In the genomic region with DNA sequence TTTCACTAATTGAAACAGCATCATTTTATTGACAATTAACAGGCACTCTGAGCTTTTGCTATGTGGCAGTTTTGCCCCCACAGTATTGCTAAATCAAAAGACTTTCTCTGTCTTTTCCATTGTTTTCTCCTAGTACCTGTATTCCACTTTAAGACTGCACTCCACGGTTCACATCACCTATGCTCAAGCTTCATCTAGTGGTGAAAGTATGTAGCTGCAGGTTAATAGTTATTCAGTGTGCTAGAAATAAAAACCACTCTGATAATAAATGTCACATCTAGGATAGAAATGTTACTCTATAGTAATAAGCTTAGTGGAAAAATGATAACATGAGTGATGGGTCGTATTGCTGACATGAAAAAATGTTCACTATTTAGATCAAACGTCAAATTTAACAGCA, we compare ENCODE assay signal across 9 cellular contexts. TPM values are rescaled to one million over a fixed set of nuclear protein-coding genes. Genes with fewer than 3 reads are reported as not detected.
DNase-seq lines count a peak whose midpoint lies in the region; ATAC-seq and TF ChIP-seq lines count a peak whose summit lies in the region.
"Had no signal": no experiment of that assay in that cellular context is flagged by ENCODE, and none has a peak within 500 bp of the region (broad histone marks: within the 10 kb centered on the region; RNA-seq: fewer than 3 reads in every experiment).

No MANE protein-coding gene starts in this region.

- H3K27me3 Mint-ChIP-seq in CD4-positive, alpha-beta memory T cell = no peaks in the 10 kb centered on the region
- H3K27me3 Mint-ChIP-seq: stimulated activated naive B cell treated with anti-CD40 and anti-IgM and Interleukin-4, amounts not matched to agents 10 μg/mL and 1 μg/mL and 100 μg/mL, for 72 hours had no signal

- H3K36me3 ChIP-seq in liver (ENCODE audit: control insufficient read depth in 4 of 4, insufficient read depth in 3 of 4, low read depth in 1 of 4, low read length in 3 of 4) = no peaks in the 10 kb centered on the region
- H3K36me3 ChIP-seq in CD4-positive, alpha-beta memory T cell (ENCODE audit: insufficient read depth, low read length) = no peaks in the 10 kb centered on the region

- H3K4me3 Mint-ChIP-seq in CD4-positive, alpha-beta memory T cell = no peak overlapping the region
- H3K4me3 Mint-ChIP-seq: stimulated activated naive B cell treated with anti-CD40 and anti-IgM and Interleukin-4, amounts not matched to agents 10 μg/mL and 1 μg/mL and 100 μg/mL, for 72 hours had no signal

- peaks cover 3 to 11% (median 6%) of the 10 kb centered on the region in 4 donors for H3K4me1 Mint-ChIP-seq in CD4-positive, alpha-beta memory T cell

- TF ChIP-seq CTCF in AG09309 (IDR thresholded peaks at IDR 0.05; ENCODE audit: control insufficient read depth, insufficient read depth, low read depth, low read length, missing control alignments) (peak; percentile 49), VCaP (conservative IDR thresholded peaks at IDR 0.05) (peak; percentile 76), liver (IDR thresholded peaks at IDR 0.05; ENCODE audit: low read depth, low read length, missing input control) (peak; percentile 42)

- intact Hi-C loops in CD4-positive, alpha-beta memory T cell (cut with micrococcal nuclease) = no loop called here

- DNase-seq in AG09309 (ENCODE audit: low read depth) = no peak
- DNase-seq in amniotic stem cell (lab: John Stamatoyannopoulos, UW) = no peak
- no peak for DNase-seq in GF-D8 (lab: John Stamatoyannopoulos, UW)
- no peak for DNase-seq in CD4-positive, alpha-beta memory T cell
- DNase-seq: stimulated activated naive B cell treated with anti-CD40 and anti-IgM and Interleukin-4, amounts not matched to agents 10 μg/mL and 1 μg/mL and 100 μg/mL, for 72 hours had no signal

- H3K9me3 ChIP-seq in liver (ENCODE audit: control insufficient read depth in 4 of 4, low read length in 3 of 4) = no peaks in the 10 kb centered on the region
- no peaks in the 10 kb centered on the region for H3K9me3 ChIP-seq in CD4-positive, alpha-beta memory T cell (ENCODE audit: control insufficient read depth in 1 of 2, low read length in 2 of 2)

- H3K4me3 ChIP-seq in AG09309 (ENCODE audit: control insufficient read depth, low read depth, low read length) (no peak overlapping the region), liver (ENCODE audit: low read depth in 1 of 3, low read length in 3 of 3) (no peak overlapping the region)
- H3K4me3 ChIP-seq in CD4-positive, alpha-beta memory T cell (ENCODE audit: low read length in 2 of 2) = no peak overlapping the region

- H3K27ac Mint-ChIP-seq in CD4-positive, alpha-beta memory T cell = peak overlapping the region in 1 of 7 donors; percentile 25
- H3K27ac Mint-ChIP-seq: stimulated activated naive B cell treated with anti-CD40 and anti-IgM and Interleukin-4, amounts not matched to agents 10 μg/mL and 1 μg/mL and 100 μg/mL, for 72 hours had no signal

- WGBS in liver = 62% methylated on average over 3 of the region's 3 CpGs

- POLR2A ChIA-PET in CD4-positive, alpha-beta memory T cell (lab: Charles Lee; ENCODE audit: partially characterized antibody) = interaction anchor here (2.0 kb wide), 1 partner anchor 26 kb away, joined by 7 read pairs; a partner anchor contains a TSS

- no peaks in the 10 kb centered on the region for H3K27me3 ChIP-seq in liver (ENCODE audit: control insufficient read depth in 4 of 4, insufficient read depth in 4 of 4, low read length in 3 of 4)
- H3K27me3 ChIP-seq in CD4-positive, alpha-beta memory T cell (ENCODE audit: insufficient read depth, low read length) = no peaks in the 10 kb centered on the region

- peak overlapping the region in 1 of 2 donors; percentile 14 for H3K9ac ChIP-seq in liver (ENCODE audit: low read depth in 1 of 2, low read length in 2 of 2)

- no peaks in the 10 kb centered on the region for H3K4me1 ChIP-seq in liver (ENCODE audit: control insufficient read depth in 4 of 4, insufficient read depth in 4 of 4, low read length in 3 of 4)
- no peaks in the 10 kb centered on the region for H3K4me1 ChIP-seq in CD4-positive, alpha-beta memory T cell (ENCODE audit: insufficient read depth, low read length)

- no peaks in the 10 kb centered on the region for H3K9me3 Mint-ChIP-seq in CD4-positive, alpha-beta memory T cell

- H3K27ac ChIP-seq in VCaP = no peak overlapping the region
- H3K27ac ChIP-seq in liver (ENCODE audit: low read depth in 1 of 2, low read length in 2 of 2) = no peak overlapping the region
- H3K27ac ChIP-seq in CD4-positive, alpha-beta memory T cell (ENCODE audit: low read depth, low read length) = no peak overlapping the region

- CTCF ChIA-PET in CD4-positive, alpha-beta memory T cell (lab: Charles Lee; ENCODE audit: partially characterized antibody) = interaction anchor here (0.7 to 2.7 kb wide), 13 partner anchors 12 to 1956 kb away, joined by 3 to 15 read pairs (median 5); a partner anchor contains a TSS

- TF ChIP-seq RAD21 in liver (IDR thresholded peaks at IDR 0.05) = peak; percentile 47 to 71

- ATAC-seq in GM18870 (IDR thresholded peaks at IDR 0.05; ENCODE audit: unreplicated experiment) (peak; percentile 44), HG03442 (IDR thresholded peaks at IDR 0.05; ENCODE audit: unreplicated experiment) (peak; percentile 58)

- peaks cover 16 to 27% of the 10 kb centered on the region in 2 donors for H3K36me3 Mint-ChIP-seq in CD4-positive, alpha-beta memory T cell

TF ChIP-seq in liver, 16 proteins besides CTCF, POLR2A, EP300 and RAD21:
- TF ChIP-seq, protein P1, sequence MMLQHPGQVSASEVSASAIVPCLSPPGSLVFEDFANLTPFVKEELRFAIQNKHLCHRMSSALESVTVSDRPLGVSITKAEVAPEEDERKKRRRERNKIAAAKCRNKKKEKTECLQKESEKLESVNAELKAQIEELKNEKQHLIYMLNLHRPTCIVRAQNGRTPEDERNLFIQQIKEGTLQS (IDR thresholded peaks at IDR 0.05) = no peak
- TF ChIP-seq, protein P2, sequence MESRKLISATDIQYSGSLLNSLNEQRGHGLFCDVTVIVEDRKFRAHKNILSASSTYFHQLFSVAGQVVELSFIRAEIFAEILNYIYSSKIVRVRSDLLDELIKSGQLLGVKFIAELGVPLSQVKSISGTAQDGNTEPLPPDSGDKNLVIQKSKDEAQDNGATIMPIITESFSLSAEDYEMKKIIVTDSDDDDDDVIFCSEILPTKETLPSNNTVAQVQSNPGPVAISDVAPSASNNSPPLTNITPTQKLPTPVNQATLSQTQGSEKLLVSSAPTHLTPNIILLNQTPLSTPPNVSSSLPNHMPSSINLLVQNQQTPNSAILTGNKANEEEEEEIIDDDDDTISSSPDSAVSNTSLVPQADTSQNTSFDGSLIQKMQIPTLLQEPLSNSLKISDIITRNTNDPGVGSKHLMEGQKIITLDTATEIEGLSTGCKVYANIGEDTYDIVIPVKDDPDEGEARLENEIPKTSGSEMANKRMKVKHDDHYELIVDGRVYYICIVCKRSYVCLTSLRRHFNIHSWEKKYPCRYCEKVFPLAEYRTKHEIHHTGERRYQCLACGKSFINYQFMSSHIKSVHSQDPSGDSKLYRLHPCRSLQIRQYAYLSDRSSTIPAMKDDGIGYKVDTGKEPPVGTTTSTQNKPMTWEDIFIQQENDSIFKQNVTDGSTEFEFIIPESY (IDR thresholded peaks at IDR 0.05) = no peak
- TF ChIP-seq JUND (IDR thresholded peaks at IDR 0.05) (no peak), TAF1 (conservative IDR thresholded peaks at IDR 0.05) (no peak), GABPA (IDR thresholded peaks at IDR 0.05 in 1 of 2, conservative IDR thresholded peaks at IDR 0.05 in 1 of 2) (no peak), EGR1 (IDR thresholded peaks at IDR 0.05; ENCODE audit: low read depth in 2 of 2) (no peak), NR2F2 (IDR thresholded peaks at IDR 0.05) (no peak), FOXA1 (IDR thresholded peaks at IDR 0.05) (no peak)

RNA-seq across cellular contexts. Expression of a gene that starts 24.6 kb away (rescaled TPM):
- total RNA-seq in liver = 10 to 100 TPM in 1 of 2 donors, 1 to 10 TPM in 1; 5.6 to 16.6 TPM
- polyA plus RNA-seq in liver = 1 to 10 TPM; 2.2 to 3.6 TPM
- 10 to 100 TPM; 21.4 to 22.7 TPM for total RNA-seq in CD4-positive, alpha-beta memory T cell
- polyA plus RNA-seq in CD4-positive, alpha-beta memory T cell = 10 to 100 TPM; 27.6 to 42.6 TPM

RNA-seq across cellular contexts. Expression of a gene that starts 25.7 kb away (rescaled TPM):
- 10 to 100 TPM; 56.3 to 58.1 TPM for total RNA-seq in liver
- polyA plus RNA-seq in liver = 10 to 100 TPM; 18.8 to 51.1 TPM
- 100 to 1,000 TPM in 1 of 2 experiments, 10 to 100 TPM in 1; 95.0 to 105 TPM for total RNA-seq in CD4-positive, alpha-beta memory T cell
- 100 to 1,000 TPM in 1 of 2 donors, 10 to 100 TPM in 1; 70.5 to 129 TPM for polyA plus RNA-seq in CD4-positive, alpha-beta memory T cell
